25 cellular contexts compared by ENCODE assay signal in genomic region chr18:22552254-22552653, GRCh38.
A peak's percentile ranks its signal among the peaks of the same experiment; 100 is the strongest.
DNase-seq lines count a peak whose midpoint lies in the region; ATAC-seq, FAIRE-seq and TF ChIP-seq lines count a peak whose summit lies in the region.
"Had no signal": no experiment of that assay in that cellular context is flagged by ENCODE, and none has a peak within 500 bp of the region (broad histone marks: within the 10 kb centered on the region; RNA-seq: fewer than 3 reads in every experiment).

No MANE protein-coding gene starts in this region.

- no peak for TF ChIP-seq CTCF in astrocyte (IDR thresholded peaks at IDR 0.05; ENCODE audit: insufficient read depth, low read depth, low read length)
- no peak for TF ChIP-seq CTCF in spleen (IDR thresholded peaks at IDR 0.05 in 8 of 11, conservative IDR thresholded peaks at IDR 0.05 in 3 of 11)

- no peak overlapping the region for H3K27ac Mint-ChIP-seq in astrocyte (ENCODE audit: unreplicated experiment)
- H3K27ac Mint-ChIP-seq: memory B cell, T-helper 17 cell had no signal

- peak overlapping the region; percentile 37 for H3K4me2 ChIP-seq in astrocyte (ENCODE audit: low read length)

- no peak for FAIRE-seq in astrocyte (lab: Jason Lieb, UNC)

- H3K4me1 ChIP-seq in astrocyte (ENCODE audit: insufficient read depth, low read length) (peaks cover 36% of the 10 kb centered on the region), spleen (no peaks in the 10 kb centered on the region)

- H3K4me3 ChIP-seq in astrocyte (ENCODE audit: insufficient read depth, low read depth, low read length) (no peak overlapping the region), spleen (no peak overlapping the region)
- H3K4me3 ChIP-seq: cardiac muscle cell, SK-N-MC, uterus had no signal

- no peaks in the 10 kb centered on the region for H3K36me3 ChIP-seq in astrocyte (ENCODE audit: insufficient read depth, low read length)
- H3K36me3 ChIP-seq in spleen: no peaks in the 10 kb centered on the region
- H3K36me3 ChIP-seq: cardiac muscle cell, uterus had no signal

- H3K4me3 Mint-ChIP-seq in astrocyte (ENCODE audit: unreplicated experiment): no peak overlapping the region
- H3K4me3 Mint-ChIP-seq: memory B cell, T-helper 17 cell had no signal

- peak overlapping the region; percentile 18 for H3K9ac ChIP-seq in astrocyte (ENCODE audit: low read length)

- H3K9me3 ChIP-seq in astrocyte (ENCODE audit: insufficient read depth, low read depth, low read length) (no peaks in the 10 kb centered on the region), spleen (no peaks in the 10 kb centered on the region)
- H3K9me3 ChIP-seq: uterus had no signal

- H2AFZ ChIP-seq in astrocyte (ENCODE audit: low read depth, low read length): no peak overlapping the region

- DNase-seq in LHCN-M2 (ENCODE audit: low read depth) (peak; percentile 20), astrocyte (ENCODE audit: low read depth) (peak; percentile 83), iris pigment epithelial cell (ENCODE audit: low read depth) (peak; percentile 28), spleen (no peak), SIG-M5 (lab: John Stamatoyannopoulos, UW) (no peak), NCI-H69 (lab: John Stamatoyannopoulos, UW) (no peak)
- DNase-seq: activated CD4-positive, alpha-beta T cell treated with anti-CD3 and anti-CD28 coated beads for 48 hours; activated naive CD4-positive, alpha-beta T cell; activated T-cell treated with anti-CD3 and anti-CD28 coated beads, Interleukin-2, amount 50 U/mL, for 48 hours; head of caudate nucleus; left cardiac atrium; NCI-H1436; NCI-H510A treated with DMSO at 0.1 percent for 48 hours; NK-92 treated with Interleukin-12 subunit alpha and Interleukin-12 subunit beta, amount 100 ng/mL, for 24 hours; occipital lobe; right cardiac atrium; stimulated activated CD4-positive, alpha-beta T cell treated with anti-CD3 and anti-CD28 coated beads, Interleukin-4, amount 100 ng/mL, for 4 hours; stimulated activated naive CD4-positive, alpha-beta T cell; T-helper 17 cell; uterus had no signal

- WGBS in spleen, 5 donors: 45 to 63% (median 54%) methylated on average over 3 of the region's 3 CpGs

- H3K4me1 Mint-ChIP-seq in astrocyte (ENCODE audit: low read depth, unreplicated experiment): peaks cover 26% of the 10 kb centered on the region
- H3K4me1 Mint-ChIP-seq: memory B cell, T-helper 17 cell had no signal

- peak overlapping the region; percentile 87 for H3K27ac ChIP-seq in astrocyte (ENCODE audit: low read depth, low read length)
- peak overlapping the region in 7 of 8 donors; percentile 52 to 72 (median 58) for H3K27ac ChIP-seq in spleen
- H3K27ac ChIP-seq: cardiac muscle cell, SK-N-MC, uterus, VCaP had no signal

- no peaks in the 10 kb centered on the region for H3K36me3 Mint-ChIP-seq in astrocyte (ENCODE audit: low read depth, unreplicated experiment)
- H3K36me3 Mint-ChIP-seq: memory B cell had no signal

- no peaks in the 10 kb centered on the region for H3K9me3 Mint-ChIP-seq in astrocyte (ENCODE audit: unreplicated experiment)
- H3K9me3 Mint-ChIP-seq: memory B cell had no signal

- intact Hi-C loops in spleen (cut with DNase I; ENCODE audit: low total_unique reads): loop anchor here (10.0 kb wide), 2 partner anchors 57 to 377 kb away; no protein-coding TSS in a partner anchor

- ATAC-seq in GM18498 (IDR thresholded peaks at IDR 0.05; ENCODE audit: unreplicated experiment): no peak
- ATAC-seq: T-helper 17 cell had no signal

- TF ChIP-seq POLR2A in spleen (IDR thresholded peaks at IDR 0.05): no peak

- H3K79me2 ChIP-seq in astrocyte (ENCODE audit: insufficient read depth, low read length): no peaks in the 10 kb centered on the region

- H3K27me3 ChIP-seq in astrocyte (ENCODE audit: insufficient read depth, low read length) (no peaks in the 10 kb centered on the region), spleen (replicated peaks in 1 of 7) (peaks cover 0 to 3% (median 0%) of the 10 kb centered on the region in 7 donors)
- H3K27me3 ChIP-seq: cardiac muscle cell, uterus had no signal

- no peaks in the 10 kb centered on the region for H4K20me1 ChIP-seq in astrocyte (ENCODE audit: insufficient read depth, low read length)

- H3K27me3 Mint-ChIP-seq in astrocyte (ENCODE audit: low read depth, unreplicated experiment): no peaks in the 10 kb centered on the region

Comparison
In these comparisons a context has a peak if more than half of its experiments do, and no peak if none do; other contexts are left out.
1. DNase-seq: peak in LHCN-M2 (single experiment), astrocyte (single experiment) and iris pigment epithelial cell (single experiment); none in spleen (single experiment), SIG-M5 (single experiment) and NCI-H69 (single experiment).